21 cellular contexts compared by ENCODE assay signal in genomic region chr7:1709281-1709680, GRCh38.
"Had no signal": no experiment of that assay in that cellular context is flagged by ENCODE, and none has a peak within 500 bp of the region (broad histone marks: within the 10 kb centered on the region; RNA-seq: fewer than 3 reads in every experiment).

No MANE protein-coding gene starts in this region.

- FAIRE-seq: astrocyte, TTC549 had no signal

- ATAC-seq: activated naive CD4-positive, alpha-beta T cell treated with anti-CD3 and anti-CD28 coated beads, Interleukin-2, amount 50 U/mL, for 72 hours; K562; PC-3; T-cell had no signal

- H3K27me3 Mint-ChIP-seq: activated CD4-positive, alpha-beta memory T cell treated with anti-CD3 and anti-CD28 coated beads, Interleukin-2, amount 10 ng/mL, durations not matched to agents 7 days and 5 days; brain had no signal

- H3K4me3 Mint-ChIP-seq: activated CD4-positive, alpha-beta memory T cell treated with anti-CD3 and anti-CD28 coated beads, Interleukin-2, amount 10 ng/mL, durations not matched to agents 7 days and 5 days; brain; T-cell had no signal

- H3K27ac Mint-ChIP-seq: activated CD4-positive, alpha-beta memory T cell treated with anti-CD3 and anti-CD28 coated beads, Interleukin-2, amount 10 ng/mL, durations not matched to agents 7 days and 5 days; activated naive CD4-positive, alpha-beta T cell treated with anti-CD3 and anti-CD28 coated beads, Interleukin-2, amount 50 U/mL, for 72 hours; brain; T-cell had no signal

- H3K4me1 Mint-ChIP-seq: activated CD4-positive, alpha-beta memory T cell treated with anti-CD3 and anti-CD28 coated beads, Interleukin-2, amount 10 ng/mL, durations not matched to agents 7 days and 5 days; T-cell had no signal

- H3K4me3 ChIP-seq: K562 had no signal

- H3K36me3 Mint-ChIP-seq: T-cell had no signal

- DNase-seq: activated CD4-positive, alpha-beta memory T cell treated with anti-CD3 and anti-CD28 coated beads, Interleukin-2, amount 10 ng/mL, durations not matched to agents 7 days and 5 days; activated CD4-positive, alpha-beta T cell treated with anti-CD3 and anti-CD28 coated beads, Interleukin-2, amount 50 U/mL, for 1 hour; activated CD4-positive, CD25-positive, alpha-beta regulatory T cell; activated naive CD4-positive, alpha-beta T cell treated with Interleukin-2 at 50 U/mL for 16 hours; activated T-cell treated with anti-CD3 and anti-CD28 coated beads for 4 hours; amygdala; MM.1S; NCI-H1105; NCI-H1436; NCI-H1694 treated with DMSO at 0.1 percent for 48 hours; NCI-H2029 treated with DMSO at 0.1 percent for 48 hours; NCI-H524; T-cell; T-helper 2 cell; T1000 had no signal
